8 cellular contexts compared by ENCODE assay signal in the genomic region with DNA sequence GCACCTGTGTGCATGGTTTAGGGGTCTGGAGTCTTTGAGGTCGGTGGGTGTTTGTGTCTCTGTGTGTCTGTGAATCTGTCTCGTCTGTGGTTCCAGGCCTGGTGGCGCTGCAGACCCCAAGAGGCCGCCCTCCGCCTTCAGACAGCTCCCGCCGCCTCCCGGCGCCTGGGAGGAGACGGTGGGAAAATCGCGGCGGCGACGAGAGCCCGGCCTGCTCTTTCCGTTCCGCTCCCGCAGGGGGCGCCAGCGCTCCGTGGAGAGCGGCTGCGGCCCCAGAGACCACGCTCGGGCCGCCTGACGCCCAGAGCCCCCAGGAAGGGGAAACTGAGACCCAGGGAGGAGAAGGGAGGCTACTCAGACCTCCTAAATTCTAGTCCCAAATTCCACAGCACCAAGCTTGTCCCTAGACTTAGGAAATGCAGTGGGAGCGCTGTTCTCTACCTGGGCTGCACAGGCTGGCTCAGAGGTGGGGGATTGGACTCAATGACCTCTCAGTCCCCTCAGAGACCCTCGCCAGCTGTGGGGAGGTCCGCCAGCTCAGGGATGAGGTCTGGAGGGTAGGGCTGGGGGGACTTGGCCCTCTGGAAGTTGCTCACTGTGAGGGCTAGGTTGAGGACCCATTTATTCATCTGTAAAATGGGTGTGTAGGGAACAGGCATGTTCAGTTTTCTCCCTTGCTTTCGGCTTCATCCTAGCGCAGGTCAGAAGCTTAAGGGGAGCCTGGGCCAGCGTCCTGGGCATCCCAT. TPM values are rescaled to one million over a fixed set of nuclear protein-coding genes. Genes with fewer than 3 reads are reported as not detected.
DNase-seq lines count a peak whose midpoint lies in the region; ATAC-seq and TF ChIP-seq lines count a peak whose summit lies in the region.

No MANE protein-coding gene starts in this region.

- TF ChIP-seq CTCF in fibroblast of mammary gland (conservative IDR thresholded peaks at IDR 0.05; ENCODE audit: control insufficient read depth, insufficient read depth, low read depth, low read length) (peak; percentile 72), neural progenitor cell (IDR thresholded peaks at IDR 0.05) (peak; percentile 92)

- H3K36me3 Mint-ChIP-seq in activated CD4-positive, alpha-beta memory T cell treated with anti-CD3 and anti-CD28 coated beads, Interleukin-2, amount 10 ng/mL, durations not matched to agents 7 days and 5 days (ENCODE audit: low read depth), result no peaks in the 10 kb centered on the region
- no peaks in the 10 kb centered on the region for H3K36me3 Mint-ChIP-seq in neural progenitor cell

- ATAC-seq in aorta (ENCODE audit: low FRiP score), result peak; percentile 71
- ATAC-seq in GM21786 (IDR thresholded peaks at IDR 0.05; ENCODE audit: unreplicated experiment), result no peak

- H3K79me2 ChIP-seq in neural progenitor cell (ENCODE audit: low read depth), result no peaks in the 10 kb centered on the region

- intact Hi-C loops in aorta (cut with DNase I), result loop anchor here in 1 of 2 donors (1.0 to 10.0 kb wide), 3 partner anchors 429 to 760 kb away; no protein-coding TSS in a partner anchor

- H3K27ac Mint-ChIP-seq in activated CD4-positive, alpha-beta memory T cell treated with anti-CD3 and anti-CD28 coated beads, Interleukin-2, amount 10 ng/mL, durations not matched to agents 7 days and 5 days, result no peak overlapping the region
- H3K27ac Mint-ChIP-seq in neural progenitor cell, result no peak overlapping the region

- H3K27me3 Mint-ChIP-seq in activated CD4-positive, alpha-beta memory T cell treated with anti-CD3 and anti-CD28 coated beads, Interleukin-2, amount 10 ng/mL, durations not matched to agents 7 days and 5 days, result peaks cover 37% of the 10 kb centered on the region
- peaks cover 25% of the 10 kb centered on the region for H3K27me3 Mint-ChIP-seq in neural progenitor cell (ENCODE audit: insufficient read depth, low read depth)

- no peak overlapping the region for H3K4me3 Mint-ChIP-seq in activated CD4-positive, alpha-beta memory T cell treated with anti-CD3 and anti-CD28 coated beads, Interleukin-2, amount 10 ng/mL, durations not matched to agents 7 days and 5 days
- H3K4me3 Mint-ChIP-seq in neural progenitor cell, result no peak overlapping the region

- no peaks in the 10 kb centered on the region for H4K20me1 ChIP-seq in neural progenitor cell (ENCODE audit: low read depth)

- H3K4me2 ChIP-seq in neural progenitor cell, result no peak overlapping the region

- DNase-seq in activated T-cell treated with anti-CD3 and anti-CD28 coated beads for 1 hour (ENCODE audit: low read depth) (peak; percentile 8), activated T-cell treated with anti-CD3 and anti-CD28 coated beads for 4 hours (no peak), NCI-H2171 treated with DMSO at 0.1 percent for 48 hours (lab: John Stamatoyannopoulos, UW) (peak; percentile 74), fibroblast of mammary gland (ENCODE audit: low read depth) (peak; percentile 5), neural progenitor cell (ENCODE audit: low spot score) (peak; percentile 87), aorta (peak in 1 of 2 donors; percentile 88)
- peak; percentile 44 for DNase-seq in activated CD4-positive, alpha-beta memory T cell treated with anti-CD3 and anti-CD28 coated beads, Interleukin-2, amount 10 ng/mL, durations not matched to agents 7 days and 5 days

- no peak overlapping the region for H3K27ac ChIP-seq in neural progenitor cell
- no peak overlapping the region for H3K27ac ChIP-seq in aorta (ENCODE audit: low read depth in 1 of 2, low read length in 2 of 2)

- POLR2A ChIA-PET in activated CD4-positive, alpha-beta memory T cell treated with anti-CD3 and anti-CD28 coated beads, Interleukin-2, amount 10 ng/mL, durations not matched to agents 7 days and 5 days (lab: Charles Lee), result interaction anchor here (1.5 kb wide), 1 partner anchor 430 kb away, joined by 3 read pairs; no protein-coding TSS in a partner anchor

- no peaks in the 10 kb centered on the region for H3K4me1 Mint-ChIP-seq in activated CD4-positive, alpha-beta memory T cell treated with anti-CD3 and anti-CD28 coated beads, Interleukin-2, amount 10 ng/mL, durations not matched to agents 7 days and 5 days
- peaks cover 33% of the 10 kb centered on the region for H3K4me1 Mint-ChIP-seq in neural progenitor cell

- peak overlapping the region; percentile 60 for H2AFZ ChIP-seq in neural progenitor cell (replicated peaks)

- peaks cover 31% of the 10 kb centered on the region for H3K4me1 ChIP-seq in neural progenitor cell
- no peaks in the 10 kb centered on the region for H3K4me1 ChIP-seq in aorta (ENCODE audit: control insufficient read depth in 1 of 2, insufficient read depth in 2 of 2, low read length in 2 of 2)

- H3K9me3 Mint-ChIP-seq in activated CD4-positive, alpha-beta memory T cell treated with anti-CD3 and anti-CD28 coated beads, Interleukin-2, amount 10 ng/mL, durations not matched to agents 7 days and 5 days, result no peaks in the 10 kb centered on the region
- H3K9me3 Mint-ChIP-seq in neural progenitor cell, result no peaks in the 10 kb centered on the region

- H3F3A ChIP-seq in neural progenitor cell (ENCODE audit: low read depth), result peaks cover 10% of the 10 kb centered on the region

- H3K27me3 ChIP-seq in neural progenitor cell (peaks cover 9% of the 10 kb centered on the region), aorta (ENCODE audit: control insufficient read depth in 1 of 2, insufficient read depth in 2 of 2, low read length in 1 of 2) (no peaks in the 10 kb centered on the region)

- no peaks in the 10 kb centered on the region for H3K36me3 ChIP-seq in neural progenitor cell
- no peaks in the 10 kb centered on the region for H3K36me3 ChIP-seq in aorta (ENCODE audit: control insufficient read depth in 1 of 2, insufficient read depth in 2 of 2, low read length in 1 of 2)

- H3K9me3 ChIP-seq in neural progenitor cell (ENCODE audit: low read depth), result no peaks in the 10 kb centered on the region
- H3K9me3 ChIP-seq in aorta (ENCODE audit: control insufficient read depth, low read length), result no peaks in the 10 kb centered on the region

- H3K4me3 ChIP-seq in fibroblast of mammary gland (ENCODE audit: control insufficient read depth, low read depth, low read length) (no peak overlapping the region), neural progenitor cell (no peak overlapping the region), aorta (ENCODE audit: low read length in 2 of 2) (no peak overlapping the region)

- 10 to 11% methylated on average over 34 of the region's 34 CpGs for WGBS in aorta, 2 donors

- no peak overlapping the region for H3K9ac ChIP-seq in neural progenitor cell

- CTCF ChIA-PET in activated CD4-positive, alpha-beta memory T cell treated with anti-CD3 and anti-CD28 coated beads, Interleukin-2, amount 10 ng/mL, durations not matched to agents 7 days and 5 days (lab: Charles Lee), result interaction anchor here (0.6 to 3.1 kb wide), 10 partner anchors 10 to 657 kb away, joined by 3 to 20 read pairs (median 3); a partner anchor contains a TSS

RNA-seq across cellular contexts. Expression of a gene that starts 36.9 kb away (rescaled TPM):
- total RNA-seq in activated CD4-positive, alpha-beta memory T cell treated with anti-CD3 and anti-CD28 coated beads, Interleukin-2, amount 10 ng/mL, durations not matched to agents 7 days and 5 days, result 10 to 100 TPM; 37.7 to 39.4 TPM
- 46.4 and 74.3 TPM in 2 replicates for total RNA-seq in neural progenitor cell (ENCODE audit: low replicate concordance)
- total RNA-seq in aorta, result 10 to 100 TPM; 46.9 to 68.7 TPM
- polyA plus RNA-seq in aorta, result 10 to 100 TPM; 35.2 to 36.4 TPM

RNA-seq across cellular contexts. Expression of a gene that starts 43.5 kb away (rescaled TPM):
- not detected for total RNA-seq in activated CD4-positive, alpha-beta memory T cell treated with anti-CD3 and anti-CD28 coated beads, Interleukin-2, amount 10 ng/mL, durations not matched to agents 7 days and 5 days
- 0.37 TPM in 1 of 2 replicates, not detected in the other for total RNA-seq in neural progenitor cell (ENCODE audit: low replicate concordance)
- 1 to 10 TPM in 1 of 2 donors, not detected in 1; 2.6 TPM for total RNA-seq in aorta
- polyA plus RNA-seq in aorta, result under 1 TPM in 1 of 2 donors, not detected in 1; 0.38 TPM
